In the genomic region with DNA sequence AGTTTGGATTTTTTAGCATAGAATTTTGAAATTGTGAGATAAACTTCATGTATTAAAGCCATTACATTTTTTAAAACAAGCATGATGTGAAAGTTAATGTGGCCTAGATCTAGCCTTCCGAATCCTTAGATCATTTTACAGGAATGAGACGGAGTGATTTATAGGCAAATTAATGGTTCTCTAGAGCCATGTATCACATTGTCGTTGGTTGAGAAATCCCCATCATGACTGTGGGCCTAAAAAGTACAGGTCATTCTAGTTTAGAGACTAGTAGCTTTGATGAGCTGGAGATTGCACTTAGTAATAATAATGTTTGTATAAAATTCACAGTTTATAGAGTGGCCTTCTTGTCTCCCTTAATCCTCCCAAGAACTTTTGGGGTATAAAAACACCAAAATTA, we compare ENCODE assay signal across 24 cellular contexts. TPM values are rescaled to one million over a fixed set of nuclear protein-coding genes. Genes with fewer than 3 reads are reported as not detected.
DNase-seq lines count a peak whose midpoint lies in the region; ATAC-seq and TF ChIP-seq lines count a peak whose summit lies in the region.
"Had no signal": no experiment of that assay in that cellular context is flagged by ENCODE, and none has a peak within 500 bp of the region (broad histone marks: within the 10 kb centered on the region; RNA-seq: fewer than 3 reads in every experiment).

No MANE protein-coding gene starts in this region.

- H3K9ac ChIP-seq in DND-41 (ENCODE audit: low read depth, low read length) = no peak overlapping the region
- H3K9ac ChIP-seq: parathyroid adenoma had no signal

- peak overlapping the region; percentile 24; the same call in 1 of the 2 replicates for H3K4me2 ChIP-seq in DND-41 (ENCODE audit: insufficient read depth, low read length)
- H3K4me2 ChIP-seq: GM23338 had no signal

- H3K9me3 ChIP-seq in CD4-positive, alpha-beta T cell (ENCODE audit: control insufficient read depth, low read length) = no peaks in the 10 kb centered on the region
- no peaks in the 10 kb centered on the region for H3K9me3 ChIP-seq in DND-41 (ENCODE audit: insufficient read depth, low read length, severe bottlenecking)
- H3K9me3 ChIP-seq: body of pancreas, heart right ventricle, stomach, tibial nerve had no signal

- H3K36me3 Mint-ChIP-seq in CD4-positive, alpha-beta T cell (ENCODE audit: low read depth) = peaks cover 98% of the 10 kb centered on the region
- peaks cover 52% of the 10 kb centered on the region for H3K36me3 Mint-ChIP-seq in mesothelial cell of epicardium

- POLR2A ChIA-PET in CD4-positive, alpha-beta T cell (lab: Charles Lee) = no interaction called here

- no peaks in the 10 kb centered on the region for H3K27me3 Mint-ChIP-seq in CD4-positive, alpha-beta T cell
- H3K27me3 Mint-ChIP-seq in mesothelial cell of epicardium (ENCODE audit: low read depth) = no peaks in the 10 kb centered on the region
- H3K27me3 Mint-ChIP-seq: CD4-positive, CD25-positive, alpha-beta regulatory T cell; naive thymus-derived CD8-positive, alpha-beta T cell had no signal

- no peaks in the 10 kb centered on the region for H3K9me3 Mint-ChIP-seq in CD4-positive, alpha-beta T cell
- H3K9me3 Mint-ChIP-seq in mesothelial cell of epicardium = no peaks in the 10 kb centered on the region
- H3K9me3 Mint-ChIP-seq: CD4-positive, CD25-positive, alpha-beta regulatory T cell; GM23338; naive thymus-derived CD8-positive, alpha-beta T cell; T-helper 1 cell treated with Interleukin-12 subunit alpha and Interleukin-12 subunit beta and Interleukin-4 antibody, amounts not matched to agents 30 μg/mL and 1 μg/mL, for 36 hours had no signal

- peaks cover 43% of the 10 kb centered on the region for H3K4me1 ChIP-seq in DND-41 (ENCODE audit: insufficient read depth, low read length)

- no peaks in the 10 kb centered on the region for H3K27me3 ChIP-seq in CD4-positive, alpha-beta T cell (ENCODE audit: control insufficient read depth, insufficient read depth, low read length)
- H3K27me3 ChIP-seq in DND-41 (ENCODE audit: insufficient read depth, low read length, poor library complexity) = no peaks in the 10 kb centered on the region
- H3K27me3 ChIP-seq: body of pancreas, heart right ventricle, stomach, tibial nerve had no signal

- H2AFZ ChIP-seq in DND-41 (ENCODE audit: low read depth, low read length) = no peak overlapping the region
- H2AFZ ChIP-seq: GM23338, parathyroid adenoma had no signal

- CTCF ChIA-PET in CD4-positive, alpha-beta T cell (lab: Charles Lee) = no interaction called here

- no peak for TF ChIP-seq CTCF in CD4-positive, alpha-beta T cell (IDR thresholded peaks at IDR 0.05)
- TF ChIP-seq CTCF in DND-41 (IDR thresholded peaks at IDR 0.05; ENCODE audit: borderline replicate concordance, extremely low read depth, low read length, poor library complexity, severe bottlenecking) (no peak), mesothelial cell of epicardium (IDR thresholded peaks at IDR 0.05; ENCODE audit: unreplicated experiment) (no peak)

- peak overlapping the region; percentile 26 for H3K4me3 Mint-ChIP-seq in CD4-positive, alpha-beta T cell
- no peak overlapping the region for H3K4me3 Mint-ChIP-seq in mesothelial cell of epicardium
- H3K4me3 Mint-ChIP-seq: GM23338; T-helper 1 cell treated with Interleukin-12 subunit alpha and Interleukin-12 subunit beta and Interleukin-4 antibody, amounts not matched to agents 30 μg/mL and 1 μg/mL, for 36 hours had no signal

- no peak overlapping the region for H3K27ac ChIP-seq in CD4-positive, alpha-beta T cell (ENCODE audit: low read depth, low read length)
- no peak overlapping the region for H3K27ac ChIP-seq in DND-41 (ENCODE audit: low read length)
- H3K27ac ChIP-seq: epithelial cell of prostate, heart right ventricle, parathyroid adenoma, stomach, tibial nerve had no signal

- peaks cover 94% of the 10 kb centered on the region for H4K20me1 ChIP-seq in DND-41 (ENCODE audit: insufficient read depth, low read length)

- peak overlapping the region; percentile 59 for H3K27ac Mint-ChIP-seq in CD4-positive, alpha-beta T cell
- H3K27ac Mint-ChIP-seq in mesothelial cell of epicardium = peak overlapping the region; percentile 50
- H3K27ac Mint-ChIP-seq: T-helper 1 cell treated with Interleukin-12 subunit alpha and Interleukin-12 subunit beta and Interleukin-4 antibody, amounts not matched to agents 30 μg/mL and 1 μg/mL, for 36 hours had no signal

- no peak overlapping the region for H3K4me3 ChIP-seq in DND-41 (ENCODE audit: low read depth in 1 of 2, low read length in 2 of 2)
- H3K4me3 ChIP-seq: body of pancreas, GM23338, heart right ventricle, stomach, tibial nerve had no signal

- H3K79me2 ChIP-seq in DND-41 (ENCODE audit: insufficient read depth, low read length) = peaks cover 100% of the 10 kb centered on the region

- no peak for ATAC-seq in CD4-positive, alpha-beta T cell (ENCODE audit: poor library complexity)
- no peak for ATAC-seq in DND-41 (ENCODE audit: insufficient read depth, low read depth)
- no peak for ATAC-seq in GM19452 (IDR thresholded peaks at IDR 0.05; ENCODE audit: unreplicated experiment)
- ATAC-seq: GM23338; heart right ventricle; left cardiac atrium; naive thymus-derived CD8-positive, alpha-beta T cell had no signal

- intact Hi-C loops in CD4-positive, alpha-beta T cell (cut with DNase I, micrococcal nuclease) = loop anchor here in 1 of 2 experiments (10.0 kb wide), 1 partner anchor 610 kb away; a partner anchor contains a TSS

- peaks cover 99% of the 10 kb centered on the region for H3K36me3 ChIP-seq in DND-41 (ENCODE audit: insufficient read depth, low read length)

- peaks cover 87% of the 10 kb centered on the region for H3K4me1 Mint-ChIP-seq in CD4-positive, alpha-beta T cell (ENCODE audit: low read depth)
- peaks cover 46% of the 10 kb centered on the region for H3K4me1 Mint-ChIP-seq in mesothelial cell of epicardium

- no peak for DNase-seq in CD4-positive, alpha-beta T cell
- DNase-seq in DND-41 (no peak), amniotic epithelial cell (ENCODE audit: low read depth) (peak; percentile 36), mesothelial cell of epicardium (ENCODE audit: low spot score in 2 of 2, unreplicated experiment in 2 of 2) (no peak), NCI-H748 (lab: John Stamatoyannopoulos, UW; ENCODE audit: unreplicated experiment) (no peak), middle frontal gyrus (ENCODE audit: extremely low spot score, low spot score) (no peak)
- DNase-seq: activated CD4-positive, alpha-beta T cell treated with anti-CD3 and anti-CD28 coated beads for 4 hours; body of pancreas; CD4-positive, CD25-positive, alpha-beta regulatory T cell; DMS79; heart right ventricle; KG1; left cardiac atrium; naive thymus-derived CD8-positive, alpha-beta T cell; NCI-H146; NCI-H446 treated with DMSO at 0.1 percent for 48 hours; stomach had no signal

RNA-seq across cellular contexts. Expression of a gene that starts 7.1 kb away (rescaled TPM):
- 100 to 1,000 TPM; 292 to 309 TPM for total RNA-seq in CD4-positive, alpha-beta T cell
- total RNA-seq in mesothelial cell of epicardium = 364 to 381 TPM (median 379 TPM) in 3 replicates

RNA-seq across cellular contexts. Expression of a gene that starts 7.4 kb away (rescaled TPM):
- total RNA-seq in CD4-positive, alpha-beta T cell = 10 to 100 TPM in 1 of 2 experiments, 1 to 10 TPM in 1; 9.0 to 11.7 TPM
- total RNA-seq in mesothelial cell of epicardium = 55.9 to 59.6 TPM (median 58.0 TPM) in 3 replicates

RNA-seq across cellular contexts. Expression of a gene that starts 31.3 kb away (rescaled TPM):
- under 1 TPM; 0.28 to 0.77 TPM for total RNA-seq in CD4-positive, alpha-beta T cell
- total RNA-seq in mesothelial cell of epicardium = 13.4 to 14.6 TPM (median 13.6 TPM) in 3 replicates
- total RNA-seq: naive thymus-derived CD8-positive, alpha-beta T cell had no signal

RNA-seq across cellular contexts. Expression of a gene that starts 40.3 kb away (rescaled TPM):
- under 1 TPM; 0.30 to 0.36 TPM for total RNA-seq in CD4-positive, alpha-beta T cell
- 2.5 to 3.8 TPM (median 3.1 TPM) in 3 replicates for total RNA-seq in mesothelial cell of epicardium
- total RNA-seq: CD4-positive, CD25-positive, alpha-beta regulatory T cell; cerebellum had no signal
